Comparison of ENCODE assay signal across 17 cellular contexts in genomic region chr12:98213556-98213955, GRCh38.
"Had no signal": no experiment of that assay in that cellular context is flagged by ENCODE, and none has a peak within 500 bp of the region (broad histone marks: within the 10 kb centered on the region; RNA-seq: fewer than 3 reads in every experiment).

No MANE protein-coding gene starts in this region.

- ATAC-seq: esophagus mucosa; heart left ventricle; left colon; left ventricle myocardium superior; naive thymus-derived CD4-positive, alpha-beta T cell; right lobe of liver; stimulated activated effector memory CD8-positive, alpha-beta T cell treated with anti-CD3 and anti-CD28 coated beads, Interleukin-12 subunit alpha, Interleukin-12 subunit beta, amount 100 ng/mL, for 72 hours; stimulated activated naive CD8-positive, alpha-beta T cell treated with anti-CD3 and anti-CD28 coated beads, Interleukin-15, Interleukin-2, amounts not matched to agents 100 U/mL and 50 U/mL, for 24 hours had no signal

- H3K4me3 ChIP-seq: heart left ventricle, prostate gland, right lobe of liver, suprapubic skin, thyroid gland had no signal

- H3K4me1 ChIP-seq: heart left ventricle, parathyroid adenoma, prostate gland, right lobe of liver, suprapubic skin, thyroid gland had no signal

- H3K36me3 ChIP-seq: heart left ventricle, prostate gland, right lobe of liver, suprapubic skin, thyroid gland had no signal

- H3K9me3 ChIP-seq: heart left ventricle, prostate gland, right lobe of liver, suprapubic skin, thyroid gland had no signal

- H3K27ac ChIP-seq: heart left ventricle, parathyroid adenoma, prostate gland, right lobe of liver, suprapubic skin, thyroid gland had no signal

- H3K27me3 ChIP-seq: heart left ventricle, right lobe of liver, suprapubic skin, thyroid gland had no signal

- H3K9ac ChIP-seq: parathyroid adenoma had no signal

- DNase-seq: dermis blood vessel endothelial cell; heart left ventricle; hippocampal formation; left colon; left ventricle myocardium superior; naive thymus-derived CD4-positive, alpha-beta T cell; nephron progenitor cell; right lobe of liver; stimulated activated CD4-positive, alpha-beta T cell treated with anti-CD3 and anti-CD28 coated beads, Interleukin-4, amount 100 ng/mL, for 1 hour; stimulated activated CD8-positive, alpha-beta memory T cell treated with anti-CD3 and anti-CD28 coated beads, Interleukin-4, amount 100 ng/mL, for 48 hours; stimulated activated naive CD8-positive, alpha-beta T cell treated with anti-CD3 and anti-CD28 coated beads, Interleukin-15, Interleukin-2, amounts not matched to agents 100 U/mL and 50 U/mL, for 24 hours; thyroid gland had no signal
